ENCODE assay signal across 1 cellular context in the genomic region with DNA sequence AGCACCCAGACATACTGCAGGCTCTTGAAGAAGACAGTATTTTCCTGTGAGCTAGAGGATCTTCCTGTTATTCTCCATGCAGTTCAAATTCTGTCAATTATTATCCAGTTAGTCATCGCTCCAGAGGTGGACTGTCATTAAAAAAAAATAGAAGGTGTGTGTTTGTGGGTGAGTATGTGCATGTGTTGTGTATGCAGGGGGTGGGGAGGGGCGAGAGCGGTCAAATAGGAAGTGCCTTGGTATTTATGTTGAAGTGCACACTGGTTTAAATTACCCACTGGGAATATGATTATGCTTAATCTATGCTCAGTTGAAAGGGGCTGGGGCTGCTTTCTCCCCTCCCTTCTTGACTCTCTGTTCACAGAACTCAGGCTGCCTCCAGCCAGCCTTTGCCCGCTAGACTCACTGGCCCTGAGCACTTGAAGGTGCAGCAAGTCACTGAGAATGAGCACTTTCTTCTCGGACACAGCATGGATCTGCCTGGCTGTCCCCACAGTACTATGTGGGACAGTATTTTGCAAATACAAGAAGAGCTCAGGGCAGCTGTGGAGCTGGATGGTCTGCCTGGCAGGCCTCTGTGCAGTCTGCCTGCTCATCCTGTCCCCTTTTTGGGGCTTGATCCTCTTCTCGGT.
TF ChIP-seq lines count a peak whose summit lies in the region.

A gene with protein sequence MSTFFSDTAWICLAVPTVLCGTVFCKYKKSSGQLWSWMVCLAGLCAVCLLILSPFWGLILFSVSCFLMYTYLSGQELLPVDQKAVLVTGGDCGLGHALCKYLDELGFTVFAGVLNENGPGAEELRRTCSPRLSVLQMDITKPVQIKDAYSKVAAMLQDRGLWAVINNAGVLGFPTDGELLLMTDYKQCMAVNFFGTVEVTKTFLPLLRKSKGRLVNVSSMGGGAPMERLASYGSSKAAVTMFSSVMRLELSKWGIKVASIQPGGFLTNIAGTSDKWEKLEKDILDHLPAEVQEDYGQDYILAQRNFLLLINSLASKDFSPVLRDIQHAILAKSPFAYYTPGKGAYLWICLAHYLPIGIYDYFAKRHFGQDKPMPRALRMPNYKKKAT (plus strand): TSS at position 273 of the 632 bp plus-strand sequence. CDS start 172 bp downstream, at position 445.

TF ChIP-seq in HepG2, 621 proteins besides CTCF, POLR2A, EP300 and RAD21 (continued from another document and continues in another):
- peak; percentile 72 for TF ChIP-seq PHF21A (CRISPR knock-in tag; IDR thresholded peaks at IDR 0.05)
- no peak for TF ChIP-seq SMAD1 (CRISPR knock-in tag; IDR thresholded peaks at IDR 0.05; ENCODE audit: borderline replicate concordance, low read depth)
- TF ChIP-seq, protein P1, sequence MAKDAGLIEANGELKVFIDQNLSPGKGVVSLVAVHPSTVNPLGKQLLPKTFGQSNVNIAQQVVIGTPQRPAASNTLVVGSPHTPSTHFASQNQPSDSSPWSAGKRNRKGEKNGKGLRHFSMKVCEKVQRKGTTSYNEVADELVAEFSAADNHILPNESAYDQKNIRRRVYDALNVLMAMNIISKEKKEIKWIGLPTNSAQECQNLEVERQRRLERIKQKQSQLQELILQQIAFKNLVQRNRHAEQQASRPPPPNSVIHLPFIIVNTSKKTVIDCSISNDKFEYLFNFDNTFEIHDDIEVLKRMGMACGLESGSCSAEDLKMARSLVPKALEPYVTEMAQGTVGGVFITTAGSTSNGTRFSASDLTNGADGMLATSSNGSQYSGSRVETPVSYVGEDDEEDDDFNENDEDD (CRISPR knock-in tag; IDR thresholded peaks at IDR 0.05; ENCODE audit: borderline replicate concordance), result no peak
- TF ChIP-seq, protein P2, sequence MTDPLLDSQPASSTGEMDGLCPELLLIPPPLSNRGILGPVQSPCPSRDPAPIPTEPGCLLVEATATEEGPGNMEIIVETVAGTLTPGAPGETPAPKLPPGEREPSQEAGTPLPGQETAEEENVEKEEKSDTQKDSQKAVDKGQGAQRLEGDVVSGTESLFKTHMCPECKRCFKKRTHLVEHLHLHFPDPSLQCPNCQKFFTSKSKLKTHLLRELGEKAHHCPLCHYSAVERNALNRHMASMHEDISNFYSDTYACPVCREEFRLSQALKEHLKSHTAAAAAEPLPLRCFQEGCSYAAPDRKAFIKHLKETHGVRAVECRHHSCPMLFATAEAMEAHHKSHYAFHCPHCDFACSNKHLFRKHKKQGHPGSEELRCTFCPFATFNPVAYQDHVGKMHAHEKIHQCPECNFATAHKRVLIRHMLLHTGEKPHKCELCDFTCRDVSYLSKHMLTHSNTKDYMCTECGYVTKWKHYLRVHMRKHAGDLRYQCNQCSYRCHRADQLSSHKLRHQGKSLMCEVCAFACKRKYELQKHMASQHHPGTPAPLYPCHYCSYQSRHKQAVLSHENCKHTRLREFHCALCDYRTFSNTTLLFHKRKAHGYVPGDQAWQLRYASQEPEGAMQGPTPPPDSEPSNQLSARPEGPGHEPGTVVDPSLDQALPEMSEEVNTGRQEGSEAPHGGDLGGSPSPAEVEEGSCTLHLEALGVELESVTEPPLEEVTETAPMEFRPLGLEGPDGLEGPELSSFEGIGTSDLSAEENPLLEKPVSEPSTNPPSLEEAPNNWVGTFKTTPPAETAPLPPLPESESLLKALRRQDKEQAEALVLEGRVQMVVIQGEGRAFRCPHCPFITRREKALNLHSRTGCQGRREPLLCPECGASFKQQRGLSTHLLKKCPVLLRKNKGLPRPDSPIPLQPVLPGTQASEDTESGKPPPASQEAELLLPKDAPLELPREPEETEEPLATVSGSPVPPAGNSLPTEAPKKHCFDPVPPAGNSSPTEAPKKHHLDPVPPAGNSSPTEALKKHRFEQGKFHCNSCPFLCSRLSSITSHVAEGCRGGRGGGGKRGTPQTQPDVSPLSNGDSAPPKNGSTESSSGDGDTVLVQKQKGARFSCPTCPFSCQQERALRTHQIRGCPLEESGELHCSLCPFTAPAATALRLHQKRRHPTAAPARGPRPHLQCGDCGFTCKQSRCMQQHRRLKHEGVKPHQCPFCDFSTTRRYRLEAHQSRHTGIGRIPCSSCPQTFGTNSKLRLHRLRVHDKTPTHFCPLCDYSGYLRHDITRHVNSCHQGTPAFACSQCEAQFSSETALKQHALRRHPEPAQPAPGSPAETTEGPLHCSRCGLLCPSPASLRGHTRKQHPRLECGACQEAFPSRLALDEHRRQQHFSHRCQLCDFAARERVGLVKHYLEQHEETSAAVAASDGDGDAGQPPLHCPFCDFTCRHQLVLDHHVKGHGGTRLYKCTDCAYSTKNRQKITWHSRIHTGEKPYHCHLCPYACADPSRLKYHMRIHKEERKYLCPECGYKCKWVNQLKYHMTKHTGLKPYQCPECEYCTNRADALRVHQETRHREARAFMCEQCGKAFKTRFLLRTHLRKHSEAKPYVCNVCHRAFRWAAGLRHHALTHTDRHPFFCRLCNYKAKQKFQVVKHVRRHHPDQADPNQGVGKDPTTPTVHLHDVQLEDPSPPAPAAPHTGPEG (CRISPR knock-in tag; IDR thresholded peaks at IDR 0.05), result no peak
- TF ChIP-seq TAF15 (IDR thresholded peaks at IDR 0.05; ENCODE audit: low read depth, low read length, poor library complexity, severe bottlenecking), result no peak
- no peak for TF ChIP-seq DR1 (CRISPR knock-in tag; IDR thresholded peaks at IDR 0.05)
- TF ChIP-seq, protein P3, sequence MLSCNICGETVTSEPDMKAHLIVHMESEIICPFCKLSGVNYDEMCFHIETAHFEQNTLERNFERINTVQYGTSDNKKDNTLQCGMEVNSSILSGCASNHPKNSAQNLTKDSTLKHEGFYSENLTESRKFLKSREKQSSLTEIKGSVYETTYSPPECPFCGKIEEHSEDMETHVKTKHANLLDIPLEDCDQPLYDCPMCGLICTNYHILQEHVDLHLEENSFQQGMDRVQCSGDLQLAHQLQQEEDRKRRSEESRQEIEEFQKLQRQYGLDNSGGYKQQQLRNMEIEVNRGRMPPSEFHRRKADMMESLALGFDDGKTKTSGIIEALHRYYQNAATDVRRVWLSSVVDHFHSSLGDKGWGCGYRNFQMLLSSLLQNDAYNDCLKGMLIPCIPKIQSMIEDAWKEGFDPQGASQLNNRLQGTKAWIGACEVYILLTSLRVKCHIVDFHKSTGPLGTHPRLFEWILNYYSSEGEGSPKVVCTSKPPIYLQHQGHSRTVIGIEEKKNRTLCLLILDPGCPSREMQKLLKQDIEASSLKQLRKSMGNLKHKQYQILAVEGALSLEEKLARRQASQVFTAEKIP (CRISPR knock-in tag; IDR thresholded peaks at IDR 0.05; ENCODE audit: borderline replicate concordance), result no peak
- TF ChIP-seq, protein P4, sequence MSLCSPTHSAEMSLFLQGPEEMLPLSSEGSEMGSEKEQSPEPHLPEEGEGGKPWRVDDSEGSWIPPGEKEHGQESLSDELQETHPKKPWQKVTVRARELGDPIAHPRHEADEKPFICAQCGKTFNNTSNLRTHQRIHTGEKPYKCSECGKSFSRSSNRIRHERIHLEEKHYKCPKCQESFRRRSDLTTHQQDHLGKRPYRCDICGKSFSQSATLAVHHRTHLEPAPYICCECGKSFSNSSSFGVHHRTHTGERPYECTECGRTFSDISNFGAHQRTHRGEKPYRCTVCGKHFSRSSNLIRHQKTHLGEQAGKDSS (CRISPR knock-in tag; IDR thresholded peaks at IDR 0.05; ENCODE audit: borderline replicate concordance, low read depth), result peak; percentile 73; the same call in 1 of the 2 replicates
- TF ChIP-seq CCDC6 (CRISPR knock-in tag; IDR thresholded peaks at IDR 0.05), result 0 out of 2 replicates have a peak, but pooled peaks have one; percentile 55
- TF ChIP-seq ZNF382 (CRISPR knock-in tag; IDR thresholded peaks at IDR 0.05; ENCODE audit: borderline replicate concordance), result no peak
- TF ChIP-seq SSRP1 (CRISPR knock-in tag; IDR thresholded peaks at IDR 0.05), result no peak
- no peak; the same call in 1 of the 2 replicates for TF ChIP-seq SMAD3 (CRISPR knock-in tag; IDR thresholded peaks at IDR 0.05)
- TF ChIP-seq, protein P5, sequence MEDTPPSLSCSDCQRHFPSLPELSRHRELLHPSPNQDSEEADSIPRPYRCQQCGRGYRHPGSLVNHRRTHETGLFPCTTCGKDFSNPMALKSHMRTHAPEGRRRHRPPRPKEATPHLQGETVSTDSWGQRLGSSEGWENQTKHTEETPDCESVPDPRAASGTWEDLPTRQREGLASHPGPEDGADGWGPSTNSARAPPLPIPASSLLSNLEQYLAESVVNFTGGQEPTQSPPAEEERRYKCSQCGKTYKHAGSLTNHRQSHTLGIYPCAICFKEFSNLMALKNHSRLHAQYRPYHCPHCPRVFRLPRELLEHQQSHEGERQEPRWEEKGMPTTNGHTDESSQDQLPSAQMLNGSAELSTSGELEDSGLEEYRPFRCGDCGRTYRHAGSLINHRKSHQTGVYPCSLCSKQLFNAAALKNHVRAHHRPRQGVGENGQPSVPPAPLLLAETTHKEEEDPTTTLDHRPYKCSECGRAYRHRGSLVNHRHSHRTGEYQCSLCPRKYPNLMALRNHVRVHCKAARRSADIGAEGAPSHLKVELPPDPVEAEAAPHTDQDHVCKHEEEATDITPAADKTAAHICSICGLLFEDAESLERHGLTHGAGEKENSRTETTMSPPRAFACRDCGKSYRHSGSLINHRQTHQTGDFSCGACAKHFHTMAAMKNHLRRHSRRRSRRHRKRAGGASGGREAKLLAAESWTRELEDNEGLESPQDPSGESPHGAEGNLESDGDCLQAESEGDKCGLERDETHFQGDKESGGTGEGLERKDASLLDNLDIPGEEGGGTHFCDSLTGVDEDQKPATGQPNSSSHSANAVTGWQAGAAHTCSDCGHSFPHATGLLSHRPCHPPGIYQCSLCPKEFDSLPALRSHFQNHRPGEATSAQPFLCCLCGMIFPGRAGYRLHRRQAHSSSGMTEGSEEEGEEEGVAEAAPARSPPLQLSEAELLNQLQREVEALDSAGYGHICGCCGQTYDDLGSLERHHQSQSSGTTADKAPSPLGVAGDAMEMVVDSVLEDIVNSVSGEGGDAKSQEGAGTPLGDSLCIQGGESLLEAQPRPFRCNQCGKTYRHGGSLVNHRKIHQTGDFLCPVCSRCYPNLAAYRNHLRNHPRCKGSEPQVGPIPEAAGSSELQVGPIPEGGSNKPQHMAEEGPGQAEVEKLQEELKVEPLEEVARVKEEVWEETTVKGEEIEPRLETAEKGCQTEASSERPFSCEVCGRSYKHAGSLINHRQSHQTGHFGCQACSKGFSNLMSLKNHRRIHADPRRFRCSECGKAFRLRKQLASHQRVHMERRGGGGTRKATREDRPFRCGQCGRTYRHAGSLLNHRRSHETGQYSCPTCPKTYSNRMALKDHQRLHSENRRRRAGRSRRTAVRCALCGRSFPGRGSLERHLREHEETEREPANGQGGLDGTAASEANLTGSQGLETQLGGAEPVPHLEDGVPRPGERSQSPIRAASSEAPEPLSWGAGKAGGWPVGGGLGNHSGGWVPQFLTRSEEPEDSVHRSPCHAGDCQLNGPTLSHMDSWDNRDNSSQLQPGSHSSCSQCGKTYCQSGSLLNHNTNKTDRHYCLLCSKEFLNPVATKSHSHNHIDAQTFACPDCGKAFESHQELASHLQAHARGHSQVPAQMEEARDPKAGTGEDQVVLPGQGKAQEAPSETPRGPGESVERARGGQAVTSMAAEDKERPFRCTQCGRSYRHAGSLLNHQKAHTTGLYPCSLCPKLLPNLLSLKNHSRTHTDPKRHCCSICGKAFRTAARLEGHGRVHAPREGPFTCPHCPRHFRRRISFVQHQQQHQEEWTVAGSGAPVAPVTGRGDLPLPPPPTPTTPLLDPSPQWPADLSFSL (CRISPR knock-in tag; IDR thresholded peaks at IDR 0.05), result peak; percentile 89; the same call in 1 of the 2 replicates
- TF ChIP-seq CREM (IDR thresholded peaks at IDR 0.05), result no peak; the same call in 1 of the 2 replicates
- no peak for TF ChIP-seq CREM (CRISPR knock-in tag; IDR thresholded peaks at IDR 0.05)
- no peak for TF ChIP-seq NFIB (CRISPR knock-in tag; IDR thresholded peaks at IDR 0.05; ENCODE audit: borderline replicate concordance)
- TF ChIP-seq KMT2B (CRISPR knock-in tag; IDR thresholded peaks at IDR 0.05), result peak; percentile 29; the same call in 1 of the 2 replicates
- TF ChIP-seq, protein P6, sequence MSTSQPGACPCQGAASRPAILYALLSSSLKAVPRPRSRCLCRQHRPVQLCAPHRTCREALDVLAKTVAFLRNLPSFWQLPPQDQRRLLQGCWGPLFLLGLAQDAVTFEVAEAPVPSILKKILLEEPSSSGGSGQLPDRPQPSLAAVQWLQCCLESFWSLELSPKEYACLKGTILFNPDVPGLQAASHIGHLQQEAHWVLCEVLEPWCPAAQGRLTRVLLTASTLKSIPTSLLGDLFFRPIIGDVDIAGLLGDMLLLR (CRISPR knock-in tag; IDR thresholded peaks at IDR 0.05), result no peak
- TF ChIP-seq, protein P7, sequence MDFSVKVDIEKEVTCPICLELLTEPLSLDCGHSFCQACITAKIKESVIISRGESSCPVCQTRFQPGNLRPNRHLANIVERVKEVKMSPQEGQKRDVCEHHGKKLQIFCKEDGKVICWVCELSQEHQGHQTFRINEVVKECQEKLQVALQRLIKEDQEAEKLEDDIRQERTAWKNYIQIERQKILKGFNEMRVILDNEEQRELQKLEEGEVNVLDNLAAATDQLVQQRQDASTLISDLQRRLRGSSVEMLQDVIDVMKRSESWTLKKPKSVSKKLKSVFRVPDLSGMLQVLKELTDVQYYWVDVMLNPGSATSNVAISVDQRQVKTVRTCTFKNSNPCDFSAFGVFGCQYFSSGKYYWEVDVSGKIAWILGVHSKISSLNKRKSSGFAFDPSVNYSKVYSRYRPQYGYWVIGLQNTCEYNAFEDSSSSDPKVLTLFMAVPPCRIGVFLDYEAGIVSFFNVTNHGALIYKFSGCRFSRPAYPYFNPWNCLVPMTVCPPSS (IDR thresholded peaks at IDR 0.05), result no peak
- TF ChIP-seq AKAP8 (CRISPR knock-in tag; IDR thresholded peaks at IDR 0.05), result no peak
- TF ChIP-seq, protein P8, sequence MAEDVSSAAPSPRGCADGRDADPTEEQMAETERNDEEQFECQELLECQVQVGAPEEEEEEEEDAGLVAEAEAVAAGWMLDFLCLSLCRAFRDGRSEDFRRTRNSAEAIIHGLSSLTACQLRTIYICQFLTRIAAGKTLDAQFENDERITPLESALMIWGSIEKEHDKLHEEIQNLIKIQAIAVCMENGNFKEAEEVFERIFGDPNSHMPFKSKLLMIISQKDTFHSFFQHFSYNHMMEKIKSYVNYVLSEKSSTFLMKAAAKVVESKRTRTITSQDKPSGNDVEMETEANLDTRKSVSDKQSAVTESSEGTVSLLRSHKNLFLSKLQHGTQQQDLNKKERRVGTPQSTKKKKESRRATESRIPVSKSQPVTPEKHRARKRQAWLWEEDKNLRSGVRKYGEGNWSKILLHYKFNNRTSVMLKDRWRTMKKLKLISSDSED (CRISPR knock-in tag; IDR thresholded peaks at IDR 0.05), result no peak
- TF ChIP-seq TEAD2 (CRISPR knock-in tag; IDR thresholded peaks at IDR 0.05), result no peak
- TF ChIP-seq, protein P9, sequence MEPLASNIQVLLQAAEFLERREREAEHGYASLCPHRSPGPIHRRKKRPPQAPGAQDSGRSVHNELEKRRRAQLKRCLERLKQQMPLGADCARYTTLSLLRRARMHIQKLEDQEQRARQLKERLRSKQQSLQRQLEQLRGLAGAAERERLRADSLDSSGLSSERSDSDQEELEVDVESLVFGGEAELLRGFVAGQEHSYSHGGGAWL (CRISPR knock-in tag; IDR thresholded peaks at IDR 0.05), result no peak
- TF ChIP-seq, protein P10, sequence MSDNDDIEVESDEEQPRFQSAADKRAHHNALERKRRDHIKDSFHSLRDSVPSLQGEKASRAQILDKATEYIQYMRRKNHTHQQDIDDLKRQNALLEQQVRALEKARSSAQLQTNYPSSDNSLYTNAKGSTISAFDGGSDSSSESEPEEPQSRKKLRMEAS (IDR thresholded peaks at IDR 0.05), result peak; percentile 55
- no peak for TF ChIP-seq ZNF124 (CRISPR knock-in tag; IDR thresholded peaks at IDR 0.05)
- no peak for TF ChIP-seq ZNF10 (CRISPR knock-in tag; IDR thresholded peaks at IDR 0.05; ENCODE audit: borderline replicate concordance, low read depth)
